Comparison of ENCODE assay signal across 18 cellular contexts in the genomic region with DNA sequence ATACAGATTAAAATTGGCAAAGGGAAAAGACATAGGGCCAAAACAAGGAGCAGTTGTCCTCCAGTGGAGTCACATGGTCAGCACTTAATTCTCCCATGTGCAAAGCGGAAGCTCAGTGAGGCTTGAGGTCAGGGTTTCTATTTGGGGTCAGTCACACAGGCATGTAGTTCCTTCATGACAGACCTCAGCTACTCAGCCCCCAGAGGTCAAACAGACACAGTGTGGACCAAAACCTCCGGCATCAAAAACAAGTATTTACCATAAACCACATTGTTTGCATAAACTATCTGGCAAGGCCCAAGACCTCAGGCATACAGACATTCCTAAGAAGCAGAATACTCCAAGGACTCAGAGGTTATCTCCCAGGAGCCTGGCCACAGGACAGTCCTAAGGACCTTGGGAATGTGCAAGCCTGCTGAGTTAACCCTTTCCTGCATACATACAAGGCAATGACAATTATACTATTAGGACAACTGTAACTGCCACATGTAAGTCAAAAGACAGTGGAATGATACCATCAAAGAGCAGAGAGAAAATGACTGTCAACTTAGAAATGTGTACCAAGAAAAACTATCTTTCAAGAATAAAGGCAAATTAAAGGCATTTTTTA. TPM values are rescaled to one million over a fixed set of nuclear protein-coding genes. Genes with fewer than 3 reads are reported as not detected.
A peak's percentile ranks its signal among the peaks of the same experiment; 100 is the strongest.
DNase-seq lines count a peak whose midpoint lies in the region; ATAC-seq and TF ChIP-seq lines count a peak whose summit lies in the region.
"Had no signal": no experiment of that assay in that cellular context is flagged by ENCODE, and none has a peak within 500 bp of the region (broad histone marks: within the 10 kb centered on the region; RNA-seq: fewer than 3 reads in every experiment).

No MANE protein-coding gene starts in this region.

- H3K27ac ChIP-seq in heart right ventricle (no peak overlapping the region), body of pancreas (no peak overlapping the region)
- H3K27ac ChIP-seq: adrenal gland, tibial nerve had no signal

- 59 to 78% methylated on average over 2 of the region's 2 CpGs for WGBS in heart right ventricle, 2 donors
- WGBS in body of pancreas, 2 donors: 54 to 73% methylated on average over 2 of the region's 2 CpGs

- H3K36me3 ChIP-seq in heart right ventricle (no peaks in the 10 kb centered on the region), body of pancreas (replicated peaks in 1 of 2; ENCODE audit: insufficient read depth in 1 of 2, low read depth in 2 of 2) (no peaks in the 10 kb centered on the region)
- H3K36me3 ChIP-seq: adrenal gland, tibial nerve had no signal

- H3K27me3 ChIP-seq in heart right ventricle (no peaks in the 10 kb centered on the region), body of pancreas (no peaks in the 10 kb centered on the region)
- H3K27me3 ChIP-seq: adrenal gland, tibial nerve had no signal

- H3K9me3 ChIP-seq in heart right ventricle (peaks cover 0 to 25% (median 0%) of the 10 kb centered on the region in 11 donors), body of pancreas (no peaks in the 10 kb centered on the region)
- H3K9me3 ChIP-seq: adrenal gland had no signal

- intact Hi-C loops in heart right ventricle (cut with DNase I): loop anchor here in 1 of 10 donors (10.0 kb wide), 1 partner anchor 109 kb away; no protein-coding TSS in a partner anchor
- intact Hi-C loops in body of pancreas (cut with DNase I): no loop called here

- ATAC-seq in GM19035 (IDR thresholded peaks at IDR 0.05; ENCODE audit: unreplicated experiment) (peak; percentile 94), HG02884 (IDR thresholded peaks at IDR 0.05; ENCODE audit: unreplicated experiment) (peak; percentile 50), heart right ventricle (no peak), body of pancreas (no peak), HG02840 (IDR thresholded peaks at IDR 0.05; ENCODE audit: low FRiP score, unreplicated experiment) (no peak)
- ATAC-seq: activated CD4-positive, CD25-positive, alpha-beta regulatory T cell treated with anti-CD3 and anti-CD28 coated beads, Interleukin-2, amount 50 U/mL, for 24 hours; activated T-cell treated with anti-CD3 and anti-CD28 coated beads, Interleukin-2, amount 50 U/mL, for 4 hours had no signal

- CTCF ChIA-PET in GM10248 (lab: Yijun Ruan, JAX): no interaction called here

- POLR2A ChIA-PET in GM10248 (lab: Yijun Ruan, JAX): no interaction called here

- TF ChIP-seq POLR2A in body of pancreas (IDR thresholded peaks at IDR 0.05): no peak

- TF ChIP-seq CTCF in GM10248 (IDR thresholded peaks at IDR 0.05; ENCODE audit: control extremely low read depth, extremely low read depth, low read depth, missing control alignments): no peak
- TF ChIP-seq CTCF in heart right ventricle (IDR thresholded peaks at IDR 0.05): no peak
- TF ChIP-seq CTCF in body of pancreas (IDR thresholded peaks at IDR 0.05): no peak

- peak; percentile 41 for DNase-seq in GM10248 (ENCODE audit: extremely low spot score)
- peak; percentile 16 for DNase-seq in RPMI7951 (ENCODE audit: low read depth)
- no peak for DNase-seq in heart right ventricle
- no peak for DNase-seq in HCEC 1CT
- DNase-seq in body of pancreas: no peak
- DNase-seq: ACHN; activated T-cell treated with anti-CD3 and anti-CD28 coated beads, Interleukin-2, amount 50 U/mL, for 4 hours; adrenal gland; COR-L47; NCI-H1436; posterior cingulate gyrus; stimulated activated CD4-positive, alpha-beta T cell treated with anti-CD3 and anti-CD28 coated beads, Interleukin-15, amount 100 ng/mL, for 24 hours; T-helper 1 cell had no signal

- H3K4me1 ChIP-seq in heart right ventricle (no peaks in the 10 kb centered on the region), body of pancreas (no peaks in the 10 kb centered on the region)
- H3K4me1 ChIP-seq: adrenal gland, tibial nerve had no signal

- no peak overlapping the region for H3K4me3 ChIP-seq in heart right ventricle
- no peak overlapping the region for H3K4me3 ChIP-seq in body of pancreas
- H3K4me3 ChIP-seq: adrenal gland, tibial nerve had no signal

RNA-seq across cellular contexts. Expression of gene FNIP1, which starts 28.7 kb away (rescaled TPM):
- total RNA-seq in RPMI7951 (2014; rRNA removed; shearing (Covaris generic)): 24.5 and 28.5 TPM in 2 replicates
- 10 to 100 TPM; 24.2 to 41.7 (median 34.1) TPM for total RNA-seq in heart right ventricle
- 1 to 10 TPM; 2.8 to 6.1 TPM for polyA plus RNA-seq in heart right ventricle
- 10 to 100 TPM; 20.5 to 35.9 TPM for total RNA-seq in body of pancreas

Comparison
In these comparisons a context has a peak if more than half of its experiments do, and no peak if none do; other contexts are left out.
1. DNase-seq: peak in GM10248 (single experiment) and RPMI7951 (single experiment); none in heart right ventricle (0 of 2), HCEC 1CT (single experiment) and body of pancreas (0 of 4).
2. ATAC-seq: peak in GM19035 (single experiment) and HG02884 (single experiment); none in heart right ventricle (0 of 8), body of pancreas (single experiment) and HG02840 (single experiment).